ENCODE assay signal across 28 cellular contexts in genomic region chr12:116794725-116795124, GRCh38.
"Had no signal": no experiment of that assay in that cellular context is flagged by ENCODE, and none has a peak within 500 bp of the region (broad histone marks: within the 10 kb centered on the region; RNA-seq: fewer than 3 reads in every experiment).

No MANE protein-coding gene starts in this region.

- DNase-seq: hypothalamus; immature natural killer cell; left lung; lower lobe of right lung; mammary epithelial cell; mesenchymal stem cell; naive B cell; natural killer cell; nephron progenitor cell; occipital lobe; psoas muscle; right lobe of liver; spleen; stimulated activated CD4-positive, alpha-beta T cell treated with anti-CD3 and anti-CD28 coated beads, Interleukin-4, amount 100 ng/mL, for 4 hours; stimulated activated CD8-positive, alpha-beta memory T cell treated with anti-CD3 and anti-CD28 coated beads, Interleukin-4, amount 100 ng/mL, for 48 hours; stimulated activated naive CD4-positive, alpha-beta T cell treated with Interleukin-2 at 50 U/mL for 16 hours; stimulated activated naive CD8-positive, alpha-beta T cell treated with anti-CD3 and anti-CD28 coated beads, Interleukin-15, amount 100 ng/mL, for 72 hours; substantia nigra; upper lobe of left lung had no signal

- H3K36me3 ChIP-seq: left lung, lower lobe of right lung, neural progenitor cell, neutrophil, right atrium auricular region, right lobe of liver, spleen, upper lobe of left lung, vagina had no signal

- FAIRE-seq: islet of Langerhans had no signal

- H3K9me3 ChIP-seq: neutrophil, right lobe of liver had no signal

- H3K4me2 ChIP-seq: neural progenitor cell had no signal

- ATAC-seq: left lung; lower lobe of right lung; natural killer cell; psoas muscle; stimulated activated memory B cell treated with anti-CD40 and anti-IgM and Interleukin-4, amounts not matched to agents 10 μg/mL and 1 μg/mL and 100 μg/mL, for 72 hours; stimulated activated naive CD8-positive, alpha-beta T cell treated with anti-CD3 and anti-CD28 coated beads, Interleukin-15, amount 100 ng/mL, for 72 hours had no signal

- H3K27ac ChIP-seq: left lung, lower lobe of right lung, neural progenitor cell, neutrophil, parathyroid adenoma, psoas muscle, right atrium auricular region, right lobe of liver, skin epidermis, spleen, tibial nerve, upper lobe of left lung, vagina had no signal

- H2AFZ ChIP-seq: neural progenitor cell, parathyroid adenoma had no signal

- H3K27me3 ChIP-seq: left lung, neural progenitor cell, neutrophil, right atrium auricular region, right lobe of liver, spleen, tibial nerve, upper lobe of left lung, vagina had no signal

- H3K4me1 ChIP-seq: left lung, lower lobe of right lung, neural progenitor cell, parathyroid adenoma, psoas muscle, right atrium auricular region, right lobe of liver, spleen, tibial nerve, upper lobe of left lung, vagina had no signal

- H3K4me3 ChIP-seq: left lung, lower lobe of right lung, neural progenitor cell, psoas muscle, right atrium auricular region, right lobe of liver, skin epidermis, spleen, tibial nerve, upper lobe of left lung, vagina had no signal

- H3K79me2 ChIP-seq: parathyroid adenoma had no signal

- H3K9ac ChIP-seq: neural progenitor cell, parathyroid adenoma had no signal
